ENCODE assay signal across 25 cellular contexts in genomic region chr5:18329346-18329745, GRCh38.
DNase-seq lines count a peak whose midpoint lies in the region; ATAC-seq, FAIRE-seq and TF ChIP-seq lines count a peak whose summit lies in the region.
"Had no signal": no experiment of that assay in that cellular context is flagged by ENCODE, and none has a peak within 500 bp of the region (broad histone marks: within the 10 kb centered on the region; RNA-seq: fewer than 3 reads in every experiment).

No MANE protein-coding gene starts in this region.

- intact Hi-C loops in K562 (cut with micrococcal nuclease) = no loop called here
- intact Hi-C loops in dorsolateral prefrontal cortex (cut with DNase I) = no loop called here
- intact Hi-C loops in activated CD4-positive, alpha-beta T cell treated with anti-CD3 and anti-CD28 coated beads for 36 hours (cut with DNase I, micrococcal nuclease) = no loop called here

- TF ChIP-seq POLR2A in K562 (conservative IDR thresholded peaks at IDR 0.05) = no peak

- no peak overlapping the region for H3K4me3 Mint-ChIP-seq in activated CD4-positive, alpha-beta T cell treated with anti-CD3 and anti-CD28 coated beads for 36 hours
- H3K4me3 Mint-ChIP-seq: activated naive CD4-positive, alpha-beta T cell treated with anti-CD3 and anti-CD28 coated beads, Interleukin-2, amount 50 U/mL, for 24 hours; CD4-positive, alpha-beta T cell; H9; naive thymus-derived CD4-positive, alpha-beta T cell had no signal

- TF ChIP-seq CTCF in K562 (IDR thresholded peaks at IDR 0.05 in 2 of 3, conservative IDR thresholded peaks at IDR 0.05 in 1 of 3; ENCODE audit: insufficient read depth in 2 of 3, low read depth in 1 of 3, low read length in 3 of 3) (no peak), dorsolateral prefrontal cortex (IDR thresholded peaks at IDR 0.05 in 54 of 56, conservative IDR thresholded peaks at IDR 0.05 in 2 of 56; ENCODE audit: low read depth in 1 of 56, partially characterized antibody in 56 of 56) (no peak)

- no peak for ATAC-seq in K562
- no peak for ATAC-seq in activated CD4-positive, alpha-beta T cell treated with anti-CD3 and anti-CD28 coated beads for 36 hours
- ATAC-seq: naive thymus-derived CD4-positive, alpha-beta T cell; stimulated activated naive CD8-positive, alpha-beta T cell treated with anti-CD3 and anti-CD28 coated beads, Interleukin-15, Interleukin-2, amounts not matched to agents 100 U/mL and 50 U/mL, for 24 hours had no signal

- no peaks in the 10 kb centered on the region for H3K36me3 ChIP-seq in K562 (ENCODE audit: control insufficient read depth, insufficient read depth, low read length)

- no peak overlapping the region for H3K4me3 ChIP-seq in K562
- H3K4me3 ChIP-seq in dorsolateral prefrontal cortex = no peak overlapping the region
- H3K4me3 ChIP-seq: lung had no signal

- no peak overlapping the region for H3K27ac ChIP-seq in K562 (ENCODE audit: extremely low read depth, low read depth, low read length)
- H3K27ac ChIP-seq in dorsolateral prefrontal cortex = peak overlapping the region in 21 of 59 donors; percentile 2 to 63 (median 27)
- H3K27ac ChIP-seq: RWPE1 had no signal

- H3K36me3 Mint-ChIP-seq in activated CD4-positive, alpha-beta T cell treated with anti-CD3 and anti-CD28 coated beads for 36 hours (ENCODE audit: low read depth) = no peaks in the 10 kb centered on the region
- H3K36me3 Mint-ChIP-seq: activated naive CD4-positive, alpha-beta T cell treated with anti-CD3 and anti-CD28 coated beads, Interleukin-2, amount 50 U/mL, for 24 hours; naive thymus-derived CD4-positive, alpha-beta T cell had no signal

- CTCF ChIA-PET in K562 (lab: Yijun Ruan, JAX; ENCODE audit: low intra/inter-chr PET ratio) = no interaction called here
- CTCF ChIA-PET in activated CD4-positive, alpha-beta T cell treated with anti-CD3 and anti-CD28 coated beads for 36 hours (lab: Charles Lee) = no interaction called here

- POLR2A ChIA-PET in K562 (lab: Yijun Ruan, JAX) = no interaction called here
- POLR2A ChIA-PET in activated CD4-positive, alpha-beta T cell treated with anti-CD3 and anti-CD28 coated beads for 36 hours (lab: Charles Lee) = no interaction called here

- no peak overlapping the region for H3K9ac ChIP-seq in K562 (ENCODE audit: insufficient read depth in 1 of 2, low read depth in 2 of 2, low read length in 2 of 2)

- no peaks in the 10 kb centered on the region for H3K9me1 ChIP-seq in K562 (ENCODE audit: control insufficient read depth, insufficient read depth, low read length)

- H3K4me2 ChIP-seq in K562 (ENCODE audit: insufficient read depth, low read length) = no peak overlapping the region

- FAIRE-seq in K562 (lab: Jason Lieb, UNC) = no peak
- FAIRE-seq: kidney had no signal

- TF ChIP-seq RAD21 in K562 (CRISPR knock-in tag; conservative IDR thresholded peaks at IDR 0.05 in 1 of 2, IDR thresholded peaks at IDR 0.05 in 1 of 2) = no peak

- no peak overlapping the region for H2AFZ ChIP-seq in K562 (ENCODE audit: low read depth, low read length)

- H4K20me1 ChIP-seq in K562 (replicated peaks; ENCODE audit: control insufficient read depth, insufficient read depth, low read length) = no peaks in the 10 kb centered on the region

- no peaks in the 10 kb centered on the region for H3K4me1 ChIP-seq in K562 (replicated peaks in 1 of 2; ENCODE audit: control insufficient read depth in 2 of 2, insufficient read depth in 2 of 2, low read length in 2 of 2)

- no TSS peak for BruUV-seq in K562 (replicated peaks; lab: Mats Ljungman, UMichigan)

- peaks cover 13% of the 10 kb centered on the region for H3K9me3 Mint-ChIP-seq in activated CD4-positive, alpha-beta T cell treated with anti-CD3 and anti-CD28 coated beads for 36 hours (ENCODE audit: low read depth)
- H3K9me3 Mint-ChIP-seq: activated naive CD4-positive, alpha-beta T cell treated with anti-CD3 and anti-CD28 coated beads, Interleukin-2, amount 50 U/mL, for 24 hours had no signal

- DNase-seq in H4 (ENCODE audit: low spot score) (peak; percentile 68), K562 (ENCODE audit: extremely low read depth in 1 of 4, low spot score in 3 of 4) (no peak), iris pigment epithelial cell (ENCODE audit: low read depth) (peak; percentile 28), pons (ENCODE audit: low spot score) (peak; percentile 40), dorsolateral prefrontal cortex (no peak), SK-N-DZ (ENCODE audit: low spot score) (no peak), GM19240 (ENCODE audit: insufficient read length, low spot score) (no peak)
- DNase-seq in activated CD4-positive, alpha-beta T cell treated with anti-CD3 and anti-CD28 coated beads for 36 hours = no peak
- DNase-seq: activated CD4-positive, CD25-positive, alpha-beta regulatory T cell treated with anti-CD3 and anti-CD28 coated beads, Interleukin-2, amount 50 U/mL, for 72 hours; CD4-positive, alpha-beta T cell; dermis blood vessel endothelial cell; DND-41; erythroblast; foreskin melanocyte; H9; kidney; naive thymus-derived CD4-positive, alpha-beta T cell; NCI-H1048; NCI-H2029; NCI-H510A treated with DMSO at 0.1 percent for 48 hours; stimulated activated CD4-positive, alpha-beta T cell treated with anti-CD3 and anti-CD28 coated beads, Interleukin-2, amount 100 ng/mL, for 48 hours; stimulated activated naive CD8-positive, alpha-beta T cell treated with anti-CD3 and anti-CD28 coated beads, Interleukin-15, Interleukin-2, amounts not matched to agents 100 U/mL and 50 U/mL, for 24 hours had no signal

- no peak for TF ChIP-seq EP300 in K562 (IDR thresholded peaks at IDR 0.05; ENCODE audit: low read length)

- no peak overlapping the region for H3K27ac Mint-ChIP-seq in activated CD4-positive, alpha-beta T cell treated with anti-CD3 and anti-CD28 coated beads for 36 hours
- H3K27ac Mint-ChIP-seq: activated naive CD4-positive, alpha-beta T cell treated with anti-CD3 and anti-CD28 coated beads, Interleukin-2, amount 50 U/mL, for 24 hours; CD4-positive, alpha-beta T cell; H9; naive thymus-derived CD4-positive, alpha-beta T cell had no signal

- no peaks in the 10 kb centered on the region for H3K9me3 ChIP-seq in K562 (replicated peaks; ENCODE audit: control insufficient read depth, insufficient read depth, low read depth, low read length)

- H3K27me3 ChIP-seq in K562 (ENCODE audit: control insufficient read depth in 2 of 2, insufficient read depth in 2 of 2, low read length in 2 of 2) = no peaks in the 10 kb centered on the region
- no peaks in the 10 kb centered on the region for H3K27me3 ChIP-seq in dorsolateral prefrontal cortex

- in situ Hi-C loops in K562 (cut with MboI) = no loop called here

- H3K27me3 Mint-ChIP-seq in activated CD4-positive, alpha-beta T cell treated with anti-CD3 and anti-CD28 coated beads for 36 hours = no peaks in the 10 kb centered on the region
- H3K27me3 Mint-ChIP-seq: activated naive CD4-positive, alpha-beta T cell treated with anti-CD3 and anti-CD28 coated beads, Interleukin-2, amount 50 U/mL, for 24 hours; CD4-positive, alpha-beta T cell; naive thymus-derived CD4-positive, alpha-beta T cell had no signal

- H3K79me2 ChIP-seq in K562 (ENCODE audit: control insufficient read depth, insufficient read depth, low read length) = no peaks in the 10 kb centered on the region

- no peaks in the 10 kb centered on the region for H3K4me1 Mint-ChIP-seq in activated CD4-positive, alpha-beta T cell treated with anti-CD3 and anti-CD28 coated beads for 36 hours
- H3K4me1 Mint-ChIP-seq: activated naive CD4-positive, alpha-beta T cell treated with anti-CD3 and anti-CD28 coated beads, Interleukin-2, amount 50 U/mL, for 24 hours; H9; naive thymus-derived CD4-positive, alpha-beta T cell had no signal

TF ChIP-seq in K562, 482 proteins besides CTCF, POLR2A, EP300 and RAD21:
- TF ChIP-seq REST (CRISPR knock-in tag; IDR thresholded peaks at IDR 0.05; ENCODE audit: low read depth) = no peak
- 0 out of 2 replicates have a peak, but pooled peaks have one; percentile 19 for TF ChIP-seq MAFG (tag; conservative IDR thresholded peaks at IDR 0.05)
TF ChIP-seq in K562: peak in this region for 1.

Comparison
In these comparisons a context has a peak if more than half of its experiments do, and no peak if none do; other contexts are left out.
1. DNase-seq: peak in H4 (single experiment), iris pigment epithelial cell (single experiment) and pons (single experiment); none in K562 (0 of 4), dorsolateral prefrontal cortex (0 of 10), activated CD4-positive, alpha-beta T cell treated with anti-CD3 and anti-CD28 coated beads for 36 hours (single experiment), SK-N-DZ (single experiment) and GM19240 (single experiment).